In genomic region chr9:22548625-22549024, GRCh38 we compare ENCODE assay signal across 37 cellular contexts.
"Had no signal": no experiment of that assay in that cellular context is flagged by ENCODE, and none has a peak within 500 bp of the region (broad histone marks: within the 10 kb centered on the region; RNA-seq: fewer than 3 reads in every experiment).

No MANE protein-coding gene starts in this region.

- H3K27me3 Mint-ChIP-seq: activated B cell treated with CpG ODN at 0.5 μM for 24 hours; activated CD4-positive, alpha-beta memory T cell treated with anti-CD3 and anti-CD28 coated beads for 36 hours; activated CD4-positive, alpha-beta T cell treated with anti-CD3 and anti-CD28 coated beads, Interleukin-2, amount 10 ng/mL, durations not matched to agents 24 days and 14 days; activated CD8-positive, alpha-beta T cell treated with anti-CD3 and anti-CD28 coated beads for 36 hours; activated naive CD8-positive, alpha-beta T cell treated with anti-CD3 and anti-CD28 coated beads for 36 hours; activated T-helper 17 cell treated with anti-CD3 and anti-CD28 coated beads, Interleukin-2, amount 50 U/mL, for 72 hours; central memory CD8-positive, alpha-beta T cell had no signal

- H3K36me3 Mint-ChIP-seq: activated CD4-positive, alpha-beta memory T cell treated with anti-CD3 and anti-CD28 coated beads for 36 hours; activated naive CD4-positive, alpha-beta T cell treated with anti-CD3 and anti-CD28 coated beads, Interleukin-2, amount 50 U/mL, for 72 hours; activated naive CD8-positive, alpha-beta T cell treated with anti-CD3 and anti-CD28 coated beads for 36 hours had no signal

- DNase-seq: activated B cell treated with CpG ODN at 0.5 μM for 24 hours; activated CD4-positive, alpha-beta memory T cell treated with anti-CD3 and anti-CD28 coated beads for 36 hours; activated CD4-positive, alpha-beta T cell treated with anti-CD3 and anti-CD28 coated beads for 4 hours; activated CD4-positive, alpha-beta T cell treated with anti-CD3 and anti-CD28 coated beads, Interleukin-2, amount 10 ng/mL, durations not matched to agents 24 days and 14 days; activated CD4-positive, alpha-beta T cell treated with anti-CD3 and anti-CD28 coated beads, Interleukin-2, amount 50 U/mL, for 1 hour; activated CD4-positive, alpha-beta T cell treated with anti-CD3 and anti-CD28 coated beads, Interleukin-2, amount 50 U/mL, for 4 hours; activated CD4-positive, CD25-positive, alpha-beta regulatory T cell treated with anti-CD3 and anti-CD28 coated beads, Interleukin-2, amount 50 U/mL, for 72 hours; activated CD8-positive, alpha-beta memory T cell treated with anti-CD3 and anti-CD28 coated beads, Interleukin-2, amount 50 U/mL, for 4 hours; activated CD8-positive, alpha-beta T cell treated with anti-CD3 and anti-CD28 coated beads for 36 hours; activated effector memory CD4-positive, alpha-beta T cell treated with anti-CD3 and anti-CD28 coated beads, Interleukin-2, amount 50 U/mL, for 16 hours; activated gamma-delta T cell treated with Interleukin-2 at 50 U/mL for 16 hours; activated naive CD4-positive, alpha-beta T cell; activated naive CD4-positive, alpha-beta T cell treated with anti-CD3 and anti-CD28 coated beads for 36 hours; activated naive CD4-positive, alpha-beta T cell treated with anti-CD3 and anti-CD28 coated beads, Interleukin-2, amount 50 U/mL, for 16 hours; activated naive CD8-positive, alpha-beta T cell treated with anti-CD3 and anti-CD28 coated beads for 36 hours; activated T-cell treated with anti-CD3 and anti-CD28 coated beads for 4 hours; activated T-cell treated with anti-CD3 and anti-CD28 coated beads, Interleukin-2, amount 50 U/mL, for 1 hour; activated T-cell treated with anti-CD3 and anti-CD28 coated beads, Interleukin-2, amount 50 U/mL, for 4 hours; activated T-cell treated with anti-CD3 and anti-CD28 coated beads, Interleukin-2, amount 50 U/mL, for 72 hours; adrenal gland; amniotic stem cell; aorta; body of pancreas; brain microvascular endothelial cell; cerebellar nuclear complex; colonic mucosa; T-helper 2 cell; T-helper 9 cell had no signal

- H3K27me3 ChIP-seq: adrenal gland, body of pancreas, brain microvascular endothelial cell, breast epithelium, colonic mucosa had no signal

- H3K9me3 Mint-ChIP-seq: activated CD4-positive, alpha-beta memory T cell treated with anti-CD3 and anti-CD28 coated beads for 36 hours; activated CD8-positive, alpha-beta T cell treated with anti-CD3 and anti-CD28 coated beads for 36 hours; activated naive CD4-positive, alpha-beta T cell treated with anti-CD3 and anti-CD28 coated beads for 36 hours; activated naive CD4-positive, alpha-beta T cell treated with anti-CD3 and anti-CD28 coated beads, Interleukin-2, amount 50 U/mL, for 72 hours; activated naive CD8-positive, alpha-beta T cell treated with anti-CD3 and anti-CD28 coated beads for 36 hours; activated T-cell treated with anti-CD3 and anti-CD28 coated beads, Interleukin-2, amount 50 U/mL, for 4 hours; activated T-helper 1 cell treated with anti-CD3 and anti-CD28 coated beads, Interleukin-12 subunit alpha, Interleukin-12 subunit beta, Interleukin-2, Interleukin-4 antibody, amounts not matched to agents 30 ng/mL and 10 ng/mL and 1 ng/mL, durations not matched to agents 14 hours and 24 hours and 36 hours; activated T-helper 17 cell treated with anti-CD3 and anti-CD28 coated beads, Interleukin-2, amount 50 U/mL, for 72 hours; T-helper 2 cell treated with Interferon-gamma antibody and Interleukin-4, amounts not matched to agents 5 μg/mL and 100 μg/mL, for 36 hours had no signal

- H3K9me3 ChIP-seq: adrenal gland, body of pancreas, breast epithelium, colonic mucosa had no signal

- FAIRE-seq: astrocyte, TTC549 had no signal

- ATAC-seq: activated CD8-positive, alpha-beta T cell treated with anti-CD3 and anti-CD28 coated beads for 36 hours; activated naive CD4-positive, alpha-beta T cell treated with anti-CD3 and anti-CD28 coated beads, Interleukin-2, amount 50 U/mL, for 72 hours; activated T-cell treated with anti-CD3 and anti-CD28 coated beads, Interleukin-2, amount 50 U/mL, for 4 hours; activated T-cell treated with anti-CD3 and anti-CD28 coated beads, Interleukin-2, amount 50 U/mL, for 72 hours; activated T-helper 17 cell treated with anti-CD3 and anti-CD28 coated beads, Interleukin-2, amount 50 U/mL, for 72 hours; body of pancreas had no signal

- H3K4me1 ChIP-seq: adrenal gland, body of pancreas, breast epithelium, colonic mucosa had no signal

- H3K27ac Mint-ChIP-seq: activated B cell treated with CpG ODN at 0.5 μM for 24 hours; activated CD4-positive, alpha-beta memory T cell treated with anti-CD3 and anti-CD28 coated beads for 36 hours; activated CD4-positive, alpha-beta T cell treated with anti-CD3 and anti-CD28 coated beads, Interleukin-2, amount 10 ng/mL, durations not matched to agents 24 days and 14 days; activated CD8-positive, alpha-beta T cell treated with anti-CD3 and anti-CD28 coated beads for 36 hours; activated naive CD4-positive, alpha-beta T cell treated with anti-CD3 and anti-CD28 coated beads for 36 hours; activated naive CD4-positive, alpha-beta T cell treated with anti-CD3 and anti-CD28 coated beads, Interleukin-2, amount 50 U/mL, for 72 hours; activated naive CD8-positive, alpha-beta T cell treated with anti-CD3 and anti-CD28 coated beads for 36 hours; activated T-cell treated with anti-CD3 and anti-CD28 coated beads, Interleukin-2, amount 50 U/mL, for 72 hours; activated T-helper 1 cell treated with anti-CD3 and anti-CD28 coated beads, Interleukin-12 subunit alpha, Interleukin-12 subunit beta, Interleukin-2, Interleukin-4 antibody, amounts not matched to agents 30 ng/mL and 10 ng/mL and 1 ng/mL, durations not matched to agents 14 hours and 24 hours and 36 hours; activated T-helper 17 cell treated with anti-CD3 and anti-CD28 coated beads, Interleukin-2, amount 50 U/mL, for 72 hours; T-helper 2 cell treated with Interferon-gamma antibody and Interleukin-4, amounts not matched to agents 5 μg/mL and 100 μg/mL, for 36 hours had no signal

- H3K27ac ChIP-seq: adrenal gland, body of pancreas, brain microvascular endothelial cell, breast epithelium, colonic mucosa, VCaP had no signal

- H3K4me3 ChIP-seq: adrenal gland, body of pancreas, breast epithelium, colonic mucosa had no signal

- H3K4me3 Mint-ChIP-seq: activated B cell treated with CpG ODN at 0.5 μM for 24 hours; activated CD4-positive, alpha-beta memory T cell treated with anti-CD3 and anti-CD28 coated beads for 36 hours; activated CD4-positive, alpha-beta T cell treated with anti-CD3 and anti-CD28 coated beads, Interleukin-2, amount 10 ng/mL, durations not matched to agents 24 days and 14 days; activated CD8-positive, alpha-beta T cell treated with anti-CD3 and anti-CD28 coated beads for 36 hours; activated naive CD4-positive, alpha-beta T cell treated with anti-CD3 and anti-CD28 coated beads for 36 hours; activated naive CD8-positive, alpha-beta T cell treated with anti-CD3 and anti-CD28 coated beads for 36 hours; activated T-cell treated with anti-CD3 and anti-CD28 coated beads, Interleukin-2, amount 50 U/mL, for 4 hours; activated T-cell treated with anti-CD3 and anti-CD28 coated beads, Interleukin-2, amount 50 U/mL, for 72 hours; activated T-helper 1 cell treated with anti-CD3 and anti-CD28 coated beads, Interleukin-12 subunit alpha, Interleukin-12 subunit beta, Interleukin-2, Interleukin-4 antibody, amounts not matched to agents 30 ng/mL and 10 ng/mL and 1 ng/mL, durations not matched to agents 14 hours and 24 hours and 36 hours; activated T-helper 17 cell treated with anti-CD3 and anti-CD28 coated beads, Interleukin-2, amount 50 U/mL, for 72 hours; central memory CD8-positive, alpha-beta T cell; T-helper 2 cell treated with Interferon-gamma antibody and Interleukin-4, amounts not matched to agents 5 μg/mL and 100 μg/mL, for 36 hours had no signal

- H3K4me1 Mint-ChIP-seq: activated B cell treated with CpG ODN at 0.5 μM for 24 hours; activated CD4-positive, alpha-beta T cell treated with anti-CD3 and anti-CD28 coated beads, Interleukin-2, amount 10 ng/mL, durations not matched to agents 24 days and 14 days; activated naive CD8-positive, alpha-beta T cell treated with anti-CD3 and anti-CD28 coated beads for 36 hours; activated T-helper 17 cell treated with anti-CD3 and anti-CD28 coated beads, Interleukin-2, amount 50 U/mL, for 72 hours; central memory CD8-positive, alpha-beta T cell had no signal

- H3K36me3 ChIP-seq: adrenal gland, brain microvascular endothelial cell, breast epithelium, colonic mucosa had no signal
